ENCODE assay signal across 8 cellular contexts in genomic region chr5:134555223-134555790, GRCh38. TPM values are rescaled to one million over a fixed set of nuclear protein-coding genes. Genes with fewer than 3 reads are reported as not detected.
DNase-seq lines count a peak whose midpoint lies in the region; ATAC-seq and TF ChIP-seq lines count a peak whose summit lies in the region.

No MANE protein-coding gene starts in this region.

- POLR2A ChIA-PET in activated CD4-positive, alpha-beta memory T cell treated with anti-CD3 and anti-CD28 coated beads, Interleukin-2, amount 10 ng/mL, durations not matched to agents 7 days and 5 days (lab: Charles Lee), result interaction anchor here (0.6 to 3.4 kb wide), 18 partner anchors 8 to 755 kb away, joined by 3 to 32 read pairs (median 4); partner anchors contain the start of genes JADE2 and UBE2B

- CTCF ChIA-PET in activated CD4-positive, alpha-beta memory T cell treated with anti-CD3 and anti-CD28 coated beads, Interleukin-2, amount 10 ng/mL, durations not matched to agents 7 days and 5 days (lab: Charles Lee), result interaction anchor here (0.6 to 2.3 kb wide), 10 partner anchors 10 to 584 kb away, joined by 3 to 14 read pairs (median 4); partner anchors contain the start of gene CDKN2AIPNL

- H3K4me3 ChIP-seq in left lung, result no peak overlapping the region
- no peak overlapping the region for H3K4me3 ChIP-seq in tibial artery

- TF ChIP-seq CTCF in left lung (IDR thresholded peaks at IDR 0.05), result no peak
- no peak for TF ChIP-seq CTCF in tibial artery (IDR thresholded peaks at IDR 0.05)

- peaks cover 15 to 35% of the 10 kb centered on the region in 2 donors for H3K4me1 ChIP-seq in left lung
- H3K4me1 ChIP-seq in tibial artery, result peaks cover 8 to 59% (median 43%) of the 10 kb centered on the region in 4 donors

- H3K36me3 Mint-ChIP-seq in activated CD4-positive, alpha-beta memory T cell treated with anti-CD3 and anti-CD28 coated beads, Interleukin-2, amount 10 ng/mL, durations not matched to agents 7 days and 5 days (ENCODE audit: low read depth), result peaks cover 49% of the 10 kb centered on the region

- H3K27ac ChIP-seq in left lung, result peak overlapping the region; percentile 20 to 72
- peak overlapping the region; percentile 69 to 83 for H3K27ac ChIP-seq in tibial artery

- H3K27ac Mint-ChIP-seq in activated CD4-positive, alpha-beta memory T cell treated with anti-CD3 and anti-CD28 coated beads, Interleukin-2, amount 10 ng/mL, durations not matched to agents 7 days and 5 days, result peak overlapping the region; percentile 90

- DNase-seq in activated effector memory CD4-positive, alpha-beta T cell treated with anti-CD3 and anti-CD28 coated beads, Interleukin-2, amount 50 U/mL, for 16 hours, result peak; percentile 66
- no peak for DNase-seq in activated effector memory CD4-positive, alpha-beta T cell treated with Interleukin-2 at 50 U/mL for 16 hours
- DNase-seq in activated CD4-positive, alpha-beta memory T cell treated with anti-CD3 and anti-CD28 coated beads, Interleukin-2, amount 10 ng/mL, durations not matched to agents 7 days and 5 days, result peak; percentile 25
- DNase-seq in left lung, result no peak
- DNase-seq in tibial artery, result no peak
- no peak for DNase-seq in NCI-H2171 (lab: John Stamatoyannopoulos, UW)

- H3K4me1 Mint-ChIP-seq in activated CD4-positive, alpha-beta memory T cell treated with anti-CD3 and anti-CD28 coated beads, Interleukin-2, amount 10 ng/mL, durations not matched to agents 7 days and 5 days, result peaks cover 39% of the 10 kb centered on the region

- H3K27me3 ChIP-seq in left lung (no peaks in the 10 kb centered on the region), tibial artery (no peaks in the 10 kb centered on the region)

- H3K36me3 ChIP-seq in left lung (peaks cover 0 to 49% of the 10 kb centered on the region in 2 donors), tibial artery (peaks cover 9 to 73% (median 40%) of the 10 kb centered on the region in 3 donors)

- H3K27me3 Mint-ChIP-seq in activated CD4-positive, alpha-beta memory T cell treated with anti-CD3 and anti-CD28 coated beads, Interleukin-2, amount 10 ng/mL, durations not matched to agents 7 days and 5 days, result no peaks in the 10 kb centered on the region

- H3K9me3 ChIP-seq in left lung, result no peaks in the 10 kb centered on the region
- H3K9me3 ChIP-seq in tibial artery, result no peaks in the 10 kb centered on the region

- no peaks in the 10 kb centered on the region for H3K9me3 Mint-ChIP-seq in activated CD4-positive, alpha-beta memory T cell treated with anti-CD3 and anti-CD28 coated beads, Interleukin-2, amount 10 ng/mL, durations not matched to agents 7 days and 5 days

- ATAC-seq in left lung (no peak), GM18498 (IDR thresholded peaks at IDR 0.05; ENCODE audit: unreplicated experiment) (no peak), HG02759 (IDR thresholded peaks at IDR 0.05; ENCODE audit: unreplicated experiment) (no peak)

- H3K4me3 Mint-ChIP-seq in activated CD4-positive, alpha-beta memory T cell treated with anti-CD3 and anti-CD28 coated beads, Interleukin-2, amount 10 ng/mL, durations not matched to agents 7 days and 5 days, result peak overlapping the region; percentile 35

- intact Hi-C loops in left lung (cut with DNase I) (no loop called here), tibial artery (cut with DNase I; ENCODE audit: low total_unique reads) (no loop called here)

RNA-seq across cellular contexts. Expression of gene JADE2, which starts 29.8 kb away (rescaled TPM):
- total RNA-seq in activated CD4-positive, alpha-beta memory T cell treated with anti-CD3 and anti-CD28 coated beads, Interleukin-2, amount 10 ng/mL, durations not matched to agents 7 days and 5 days, result 10 to 100 TPM; 72.7 to 73.5 TPM
- total RNA-seq in left lung, result 10 to 100 TPM; 36.8 to 51.1 TPM

Comparison
In these comparisons a context has a peak if more than half of its experiments do, and no peak if none do; other contexts are left out.
1. DNase-seq: peak in activated effector memory CD4-positive, alpha-beta T cell treated with anti-CD3 and anti-CD28 coated beads, Interleukin-2, amount 50 U/mL, for 16 hours (single experiment) and activated CD4-positive, alpha-beta memory T cell treated with anti-CD3 and anti-CD28 coated beads, Interleukin-2, amount 10 ng/mL, durations not matched to agents 7 days and 5 days (single experiment); none in activated effector memory CD4-positive, alpha-beta T cell treated with Interleukin-2 at 50 U/mL for 16 hours (single experiment), left lung (0 of 2), tibial artery (0 of 2) and NCI-H2171 (single experiment).